ENCODE assay signal across 8 cellular contexts in the genomic region with DNA sequence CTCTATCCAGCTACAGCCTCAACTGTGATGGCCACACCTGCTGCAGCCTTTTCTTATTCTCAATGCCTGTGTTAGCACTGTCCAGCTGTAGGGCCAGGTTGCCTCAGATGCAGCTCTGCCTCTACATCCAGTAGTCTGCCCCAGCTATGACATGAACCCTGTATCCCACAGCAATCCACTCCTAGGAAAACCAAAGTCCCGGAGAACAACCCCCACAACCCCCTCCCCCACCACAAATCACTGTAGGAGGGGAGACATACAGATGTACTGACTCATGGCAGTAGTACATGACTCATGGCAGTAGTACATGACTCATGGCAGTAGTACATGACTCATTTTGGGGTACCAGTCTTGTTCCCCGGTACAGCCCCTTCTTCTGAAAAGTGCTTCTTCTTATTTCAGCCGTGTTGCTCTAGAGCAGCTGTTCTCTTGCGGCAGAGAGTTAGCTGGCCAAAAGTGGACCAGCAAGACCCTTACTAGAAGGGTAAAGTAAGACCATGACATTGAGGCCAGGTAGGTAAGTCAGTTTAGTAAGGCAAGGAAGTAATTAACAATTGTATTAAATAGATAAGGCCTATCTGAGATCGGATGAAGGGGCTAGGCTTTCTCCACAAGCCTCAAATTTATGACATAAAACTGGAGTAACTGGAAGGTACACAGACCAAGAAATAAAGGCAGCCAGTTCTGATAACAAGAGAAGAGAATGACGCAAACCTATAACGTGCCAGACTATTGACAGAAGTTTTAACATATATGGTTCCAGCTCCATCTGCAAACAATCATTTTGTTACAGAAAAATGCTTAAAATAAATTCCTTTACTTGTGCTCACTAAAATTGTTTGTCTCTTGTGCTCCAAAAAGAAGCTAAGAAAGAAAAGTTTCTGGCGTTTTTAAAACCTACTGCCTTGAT.
DNase-seq lines count a peak whose midpoint lies in the region; ATAC-seq and TF ChIP-seq lines count a peak whose summit lies in the region.

No MANE protein-coding gene starts in this region.

- peaks cover 5% of the 10 kb centered on the region for H3K9me3 ChIP-seq in suprapubic skin

- ATAC-seq in GM19397 (IDR thresholded peaks at IDR 0.05; ENCODE audit: unreplicated experiment), result peak; percentile 77
- peak; percentile 91 for ATAC-seq in HG03135 (IDR thresholded peaks at IDR 0.05; ENCODE audit: unreplicated experiment)

- 58% methylated on average over 8 of the region's 8 CpGs for WGBS in suprapubic skin

- in situ Hi-C loops in astrocyte of the spinal cord (cut with HindIII; ENCODE audit: low sequenced_read_pairs), result no loop called here

- H3K4me3 ChIP-seq in astrocyte of the spinal cord (ENCODE audit: low read depth, low read length) (no peak overlapping the region), suprapubic skin (no peak overlapping the region)

- no peaks in the 10 kb centered on the region for H3K36me3 ChIP-seq in suprapubic skin

- H3K4me1 ChIP-seq in suprapubic skin, result no peaks in the 10 kb centered on the region

- H3K27ac ChIP-seq in suprapubic skin, result no peak overlapping the region

- no peak for TF ChIP-seq POLR2A in suprapubic skin (IDR thresholded peaks at IDR 0.05)

- no peak for TF ChIP-seq CTCF in astrocyte of the spinal cord (IDR thresholded peaks at IDR 0.05; ENCODE audit: low read depth, low read length)
- no peak for TF ChIP-seq CTCF in suprapubic skin (IDR thresholded peaks at IDR 0.05)

- no peaks in the 10 kb centered on the region for H3K27me3 ChIP-seq in suprapubic skin

- peak; percentile 13 for DNase-seq in AG08395 (ENCODE audit: low spot score)
- DNase-seq in astrocyte of the spinal cord (ENCODE audit: low read depth, low spot score), result peak; percentile 64
- DNase-seq in SW 1271 (lab: John Stamatoyannopoulos, UW), result no peak
- no peak for DNase-seq in suprapubic skin (ENCODE audit: low spot score in 2 of 2)
- no peak for DNase-seq in activated effector memory CD4-positive, alpha-beta T cell treated with anti-CD3 and anti-CD28 coated beads, Interleukin-2, amount 50 U/mL, for 16 hours
- no peak for DNase-seq in NCI-H1092 (lab: John Stamatoyannopoulos, UW)

- TF ChIP-seq EP300 in suprapubic skin (IDR thresholded peaks at IDR 0.05), result no peak

Comparison
In these comparisons a context has a peak if more than half of its experiments do, and no peak if none do; other contexts are left out.
1. DNase-seq: peak in AG08395 (single experiment) and astrocyte of the spinal cord (single experiment); none in SW 1271 (0 of 2), suprapubic skin (0 of 2), activated effector memory CD4-positive, alpha-beta T cell treated with anti-CD3 and anti-CD28 coated beads, Interleukin-2, amount 50 U/mL, for 16 hours (single experiment) and NCI-H1092 (single experiment).